23 cellular contexts compared by ENCODE assay signal in genomic region chr2:153935511-153935910, GRCh38.
"Had no signal": no experiment of that assay in that cellular context is flagged by ENCODE, and none has a peak within 500 bp of the region (broad histone marks: within the 10 kb centered on the region; RNA-seq: fewer than 3 reads in every experiment).

No MANE protein-coding gene starts in this region.

- H3K4me1 ChIP-seq: esophagus muscularis mucosa, foreskin keratinocyte, gastroesophageal sphincter, heart left ventricle, psoas muscle, sigmoid colon, stomach, thyroid gland had no signal

- H3K36me3 ChIP-seq: esophagus muscularis mucosa, gastroesophageal sphincter, heart left ventricle, ovary, sigmoid colon, stomach, thyroid gland had no signal

- DNase-seq: dermis blood vessel endothelial cell; effector memory CD4-positive, alpha-beta T cell; foreskin keratinocyte; heart left ventricle; kidney; natural killer cell; occipital lobe; ovary; posterior cingulate gyrus; psoas muscle; right cardiac atrium; sigmoid colon; stimulated activated CD4-positive, alpha-beta T cell treated with anti-CD3 and anti-CD28 coated beads, Interleukin-2, amount 100 ng/mL, for 24 hours; stimulated activated CD4-positive, alpha-beta T cell treated with anti-CD3 and anti-CD28 coated beads, Interleukin-4, amount 100 ng/mL, for 24 hours; stimulated activated naive CD4-positive, alpha-beta T cell treated with Interleukin-2 at 50 U/mL for 16 hours; stomach; thyroid gland had no signal

- ATAC-seq: foreskin keratinocyte; gastroesophageal sphincter; heart left ventricle; left lobe of liver; natural killer cell; psoas muscle; right cardiac atrium; stimulated activated effector memory CD8-positive, alpha-beta T cell treated with anti-CD3 and anti-CD28 coated beads, Interleukin-12 subunit alpha, Interleukin-12 subunit beta, amount 100 ng/mL, for 72 hours had no signal

- H3K4me2 ChIP-seq: hepatocyte had no signal

- H2AFZ ChIP-seq: hepatocyte had no signal

- H3K4me3 ChIP-seq: esophagus muscularis mucosa, gastroesophageal sphincter, heart left ventricle, hepatocyte, lung, ovary, psoas muscle, sigmoid colon, stomach, thyroid gland had no signal

- H3K27ac ChIP-seq: esophagus muscularis mucosa, foreskin keratinocyte, gastroesophageal sphincter, heart left ventricle, hepatocyte, ovary, psoas muscle, sigmoid colon, stomach, thyroid gland had no signal

- H3K27me3 ChIP-seq: esophagus muscularis mucosa, foreskin keratinocyte, gastroesophageal sphincter, heart left ventricle, hepatocyte, ovary, sigmoid colon, stomach, thyroid gland had no signal

- H3K9me3 ChIP-seq: esophagus muscularis mucosa, gastroesophageal sphincter, ovary, psoas muscle, sigmoid colon, thyroid gland had no signal
